22 cellular contexts compared by ENCODE assay signal in genomic region chr16:57089406-57089805, GRCh38.
DNase-seq lines count a peak whose midpoint lies in the region; ATAC-seq lines count a peak whose summit lies in the region.
"Had no signal": no experiment of that assay in that cellular context is flagged by ENCODE, and none has a peak within 500 bp of the region (broad histone marks: within the 10 kb centered on the region; RNA-seq: fewer than 3 reads in every experiment).

No MANE protein-coding gene starts in this region.

- DNase-seq in DMS153 (lab: John Stamatoyannopoulos, UW) (peak; percentile 50), DMS153 treated with DMSO at 0.1 percent for 48 hours (lab: John Stamatoyannopoulos, UW; ENCODE audit: unreplicated experiment) (no peak), NCI-H1092 treated with DMSO at 0.1 percent for 48 hours (lab: John Stamatoyannopoulos, UW) (peak; percentile 67), NCI-H345 (lab: John Stamatoyannopoulos, UW) (peak; percentile 80), SHP77 treated with DMSO at 0.1 percent for 48 hours (lab: John Stamatoyannopoulos, UW) (peak; percentile 48), T-helper 1 cell (no peak)
- DNase-seq: activated naive CD4-positive, alpha-beta T cell treated with anti-CD3 and anti-CD28 coated beads for 36 hours; hippocampal formation; KBM-7; left cardiac atrium; MG63; NCI-H187 treated with DMSO at 0.1 percent for 48 hours; OCI-M1; stimulated activated CD4-positive, alpha-beta T cell treated with anti-CD3 and anti-CD28 coated beads, Interleukin-1b, Interleukin-23, amount 100 ng/mL, for 48 hours; stimulated activated CD8-positive, alpha-beta memory T cell treated with anti-CD3 and anti-CD28 coated beads, Interleukin-4, amount 100 ng/mL, for 48 hours; stomach; SW 1271; tibial artery had no signal

- no peak for ATAC-seq in HG03457 (IDR thresholded peaks at IDR 0.05; ENCODE audit: unreplicated experiment)
- no peak for ATAC-seq in HG03432 (IDR thresholded peaks at IDR 0.05; ENCODE audit: unreplicated experiment)
- ATAC-seq: left cardiac atrium, Right ventricle myocardium inferior, WTC11 had no signal

Comparison
In these comparisons a context has a peak if more than half of its experiments do, and no peak if none do; other contexts are left out.
1. DNase-seq: peak in DMS153 (single experiment), NCI-H1092 treated with DMSO at 0.1 percent for 48 hours (single experiment), NCI-H345 (single experiment) and SHP77 treated with DMSO at 0.1 percent for 48 hours (single experiment); none in DMS153 treated with DMSO at 0.1 percent for 48 hours (single experiment) and T-helper 1 cell (0 of 5).